ENCODE assay signal across 16 cellular contexts in the genomic region with DNA sequence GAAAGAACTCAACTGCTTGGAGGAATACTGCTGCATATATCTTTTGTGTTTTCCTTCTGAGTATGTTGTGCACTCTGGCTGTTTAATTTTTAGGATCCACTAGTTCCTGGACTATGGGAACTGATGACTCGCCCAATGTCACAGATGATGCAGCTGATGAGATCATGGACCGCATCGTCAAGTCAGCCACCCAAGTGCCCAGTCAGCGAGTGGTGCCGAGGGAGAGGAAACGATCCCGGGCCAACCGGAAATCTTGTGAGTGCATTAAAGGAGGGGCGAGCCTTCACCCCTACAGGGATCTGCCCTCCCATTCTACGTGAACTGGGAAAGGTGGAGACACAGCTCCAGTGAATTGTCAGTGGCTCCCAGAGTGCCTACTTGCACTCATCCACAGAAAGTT. TPM values are rescaled to one million over a fixed set of nuclear protein-coding genes. Genes with fewer than 3 reads are reported as not detected.
A peak's percentile ranks its signal among the peaks of the same experiment; 100 is the strongest.
DNase-seq lines count a peak whose midpoint lies in the region; ATAC-seq and TF ChIP-seq lines count a peak whose summit lies in the region.
"Had no signal": no experiment of that assay in that cellular context is flagged by ENCODE, and none has a peak within 500 bp of the region (broad histone marks: within the 10 kb centered on the region; RNA-seq: fewer than 3 reads in every experiment).

No MANE protein-coding gene starts in this region.

- peak; percentile 64 for DNase-seq in EL
- DNase-seq in LHCN-M2 (ENCODE audit: low read depth), result peak; percentile 56
- DNase-seq in astrocyte of the spinal cord (ENCODE audit: low read depth, low spot score), result peak; percentile 32
- peak in 1 of 2 donors; percentile 44 for DNase-seq in foreskin keratinocyte
- DNase-seq in SW480 (ENCODE audit: low spot score), result no peak
- no peak for DNase-seq in activated gamma-delta T cell (lab: John Stamatoyannopoulos, UW)
- DNase-seq: CD4-positive, alpha-beta memory T cell; DND-41; NCI-H1092; NCI-H187; NCI-H2171 treated with DMSO at 0.1 percent for 48 hours; NCI-H510A; SIG-M5 had no signal

- ATAC-seq in foreskin keratinocyte, result peak; percentile 66
- ATAC-seq in HG03139 (IDR thresholded peaks at IDR 0.05; ENCODE audit: unreplicated experiment), result no peak
- ATAC-seq in GM18861 (IDR thresholded peaks at IDR 0.05; ENCODE audit: unreplicated experiment), result no peak

- TF ChIP-seq CTCF in astrocyte of the spinal cord (IDR thresholded peaks at IDR 0.05; ENCODE audit: low read depth, low read length), result no peak
- no peak for TF ChIP-seq CTCF in foreskin keratinocyte (conservative IDR thresholded peaks at IDR 0.05)

- H3K27me3 ChIP-seq in foreskin keratinocyte, result no peaks in the 10 kb centered on the region
- H3K27me3 ChIP-seq: BE2C had no signal

- no peak overlapping the region for H3K27ac ChIP-seq in foreskin keratinocyte

- H3K4me3 ChIP-seq in astrocyte of the spinal cord (ENCODE audit: low read depth, low read length), result no peak overlapping the region

- in situ Hi-C loops in astrocyte of the spinal cord (cut with HindIII; ENCODE audit: low sequenced_read_pairs), result no loop called here

- no peaks in the 10 kb centered on the region for H3K4me1 ChIP-seq in foreskin keratinocyte
- H3K4me1 ChIP-seq: BE2C had no signal

RNA-seq across cellular contexts. Expression of a gene that starts 59.6 kb away (rescaled TPM):
- total RNA-seq in LHCN-M2 (2014; rRNA removed), result 294 and 385 TPM in 2 replicates
- 215 TPM for polyA plus RNA-seq in LHCN-M2 (2012)
- total RNA-seq in foreskin keratinocyte, result 113 and 118 TPM in 2 replicates
- polyA plus RNA-seq in foreskin keratinocyte, result 124 and 143 TPM in 2 replicates

RNA-seq across cellular contexts. Expression of a gene that starts 59.8 kb away (rescaled TPM):
- total RNA-seq in LHCN-M2 (2014; rRNA removed), result 5.3 and 6.1 TPM in 2 replicates
- polyA plus RNA-seq in LHCN-M2 (2012), result 1.3 TPM
- 4.7 and 4.9 TPM in 2 replicates for total RNA-seq in foreskin keratinocyte
- 1.9 and 2.1 TPM in 2 replicates for polyA plus RNA-seq in foreskin keratinocyte

Comparison
In these comparisons a context has a peak if more than half of its experiments do, and no peak if none do; other contexts are left out.
1. DNase-seq: peak in EL (single experiment), LHCN-M2 (single experiment) and astrocyte of the spinal cord (single experiment); none in SW480 (single experiment) and activated gamma-delta T cell (single experiment).